Comparison of ENCODE assay signal across 17 cellular contexts in the genomic region with DNA sequence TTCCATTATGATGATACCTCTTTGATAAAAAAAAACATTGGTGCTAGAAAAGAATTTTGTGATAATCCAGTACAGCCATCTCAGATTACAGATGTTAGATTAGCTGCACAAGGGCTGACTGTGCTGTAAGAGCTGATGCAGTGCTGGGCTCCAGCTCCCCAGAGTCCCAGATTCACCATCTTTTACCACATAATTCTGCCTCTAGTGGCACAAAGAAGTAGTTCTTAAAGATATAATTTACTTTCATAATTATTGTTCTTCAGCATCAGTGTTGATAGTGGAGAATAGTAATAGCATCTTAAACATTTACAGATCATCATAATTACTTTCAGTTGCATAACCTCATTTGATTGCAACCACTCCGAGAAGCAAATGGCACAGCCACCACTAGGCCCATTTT.
A peak's percentile ranks its signal among the peaks of the same experiment; 100 is the strongest.
DNase-seq lines count a peak whose midpoint lies in the region; ATAC-seq, FAIRE-seq and TF ChIP-seq lines count a peak whose summit lies in the region.
"Had no signal": no experiment of that assay in that cellular context is flagged by ENCODE, and none has a peak within 500 bp of the region (broad histone marks: within the 10 kb centered on the region; RNA-seq: fewer than 3 reads in every experiment).

No MANE protein-coding gene starts in this region.

- H3K36me3 ChIP-seq in astrocyte (ENCODE audit: insufficient read depth, low read length) = no peaks in the 10 kb centered on the region
- no peaks in the 10 kb centered on the region for H3K36me3 ChIP-seq in gastroesophageal sphincter
- H3K36me3 ChIP-seq: esophagus squamous epithelium had no signal

- H3K27me3 Mint-ChIP-seq in astrocyte (ENCODE audit: low read depth, unreplicated experiment) (peaks cover 13% of the 10 kb centered on the region), nephron progenitor cell (ENCODE audit: low read depth, poor library complexity) (peaks cover 7% of the 10 kb centered on the region), HFFc6 (ENCODE audit: insufficient read depth) (no peaks in the 10 kb centered on the region)
- H3K27me3 Mint-ChIP-seq: activated CD4-positive, alpha-beta T cell treated with anti-CD3 and anti-CD28 coated beads for 36 hours; central memory CD8-positive, alpha-beta T cell had no signal

- H2AFZ ChIP-seq in astrocyte (ENCODE audit: low read depth, low read length) = no peak overlapping the region

- H3K36me3 Mint-ChIP-seq in astrocyte (ENCODE audit: low read depth, unreplicated experiment) (no peaks in the 10 kb centered on the region), nephron progenitor cell (ENCODE audit: low read depth) (no peaks in the 10 kb centered on the region), HFFc6 (ENCODE audit: low read depth) (no peaks in the 10 kb centered on the region)
- H3K36me3 Mint-ChIP-seq: natural killer cell had no signal

- no peak overlapping the region for H3K27ac ChIP-seq in astrocyte (ENCODE audit: low read depth, low read length)
- no peak overlapping the region for H3K27ac ChIP-seq in gastroesophageal sphincter
- H3K27ac ChIP-seq: esophagus squamous epithelium had no signal

- no peaks in the 10 kb centered on the region for H3K4me1 ChIP-seq in astrocyte (ENCODE audit: insufficient read depth, low read length)
- H3K4me1 ChIP-seq in gastroesophageal sphincter = no peaks in the 10 kb centered on the region
- H3K4me1 ChIP-seq: esophagus squamous epithelium had no signal

- H3K9ac ChIP-seq in astrocyte (ENCODE audit: low read length) = no peak overlapping the region

- peak; percentile 76 for ATAC-seq in HG03159 (IDR thresholded peaks at IDR 0.05; ENCODE audit: unreplicated experiment)
- ATAC-seq in gastroesophageal sphincter = no peak
- ATAC-seq: activated CD4-positive, alpha-beta T cell treated with anti-CD3 and anti-CD28 coated beads for 36 hours; natural killer cell had no signal

- H3K27me3 ChIP-seq in astrocyte (ENCODE audit: insufficient read depth, low read length) (peaks cover 2% of the 10 kb centered on the region), gastroesophageal sphincter (no peaks in the 10 kb centered on the region)
- H3K27me3 ChIP-seq: esophagus squamous epithelium had no signal

- H3K4me3 Mint-ChIP-seq in astrocyte (ENCODE audit: unreplicated experiment) = no peak overlapping the region
- H3K4me3 Mint-ChIP-seq in nephron progenitor cell = no peak overlapping the region
- H3K4me3 Mint-ChIP-seq in HFFc6 = no peak overlapping the region
- H3K4me3 Mint-ChIP-seq: activated CD4-positive, alpha-beta T cell treated with anti-CD3 and anti-CD28 coated beads for 36 hours; central memory CD8-positive, alpha-beta T cell; natural killer cell had no signal

- no peaks in the 10 kb centered on the region for H4K20me1 ChIP-seq in astrocyte (ENCODE audit: insufficient read depth, low read length)

- TF ChIP-seq POLR2A in gastroesophageal sphincter (IDR thresholded peaks at IDR 0.05) = no peak

- no peak for FAIRE-seq in astrocyte (lab: Jason Lieb, UNC)
- FAIRE-seq: H54, kidney had no signal

- no peak overlapping the region for H3K4me2 ChIP-seq in astrocyte (ENCODE audit: low read length)

- WGBS in gastroesophageal sphincter (ENCODE audit: low coverage in 1 of 2), 2 donors = 100% methylated on average over 1 of the region's 1 CpG

- TF ChIP-seq CTCF in astrocyte (IDR thresholded peaks at IDR 0.05; ENCODE audit: insufficient read depth, low read depth, low read length) (peak; percentile 8), nephron progenitor cell (IDR thresholded peaks at IDR 0.05) (peak; percentile 15), HFFc6 (IDR thresholded peaks at IDR 0.05) (no peak; the same call in 1 of the 2 replicates), gastroesophageal sphincter (IDR thresholded peaks at IDR 0.05) (no peak)

- no peak overlapping the region for H3K27ac Mint-ChIP-seq in astrocyte (ENCODE audit: unreplicated experiment)
- no peak overlapping the region for H3K27ac Mint-ChIP-seq in nephron progenitor cell
- no peak overlapping the region for H3K27ac Mint-ChIP-seq in HFFc6
- H3K27ac Mint-ChIP-seq: activated CD4-positive, alpha-beta T cell treated with anti-CD3 and anti-CD28 coated beads for 36 hours; activated T-helper 2 cell treated with anti-CD3 and anti-CD28 coated beads, Interferon-gamma antibody, Interleukin-2, Interleukin-4, amounts not matched to agents 10 μg/mL and 5 μg/mL and 100 μg/mL, durations not matched to agents 14 hours and 24 hours and 36 hours; natural killer cell had no signal

- H3K4me1 Mint-ChIP-seq in astrocyte (ENCODE audit: low read depth, unreplicated experiment) (no peaks in the 10 kb centered on the region), nephron progenitor cell (peaks cover 6% of the 10 kb centered on the region), HFFc6 (ENCODE audit: low read depth) (no peaks in the 10 kb centered on the region)
- H3K4me1 Mint-ChIP-seq: activated CD4-positive, alpha-beta T cell treated with anti-CD3 and anti-CD28 coated beads for 36 hours; central memory CD8-positive, alpha-beta T cell; natural killer cell had no signal

- peaks cover 3% of the 10 kb centered on the region for H3K9me3 Mint-ChIP-seq in astrocyte (ENCODE audit: unreplicated experiment)
- H3K9me3 Mint-ChIP-seq in nephron progenitor cell = no peaks in the 10 kb centered on the region
- peaks cover 21% of the 10 kb centered on the region for H3K9me3 Mint-ChIP-seq in HFFc6
- H3K9me3 Mint-ChIP-seq: activated T-helper 2 cell treated with anti-CD3 and anti-CD28 coated beads, Interferon-gamma antibody, Interleukin-2, Interleukin-4, amounts not matched to agents 10 μg/mL and 5 μg/mL and 100 μg/mL, durations not matched to agents 14 hours and 24 hours and 36 hours had no signal

- H3K4me3 ChIP-seq in astrocyte (ENCODE audit: insufficient read depth, low read depth, low read length) (no peak overlapping the region), gastroesophageal sphincter (no peak overlapping the region)
- H3K4me3 ChIP-seq: esophagus squamous epithelium had no signal

- no peak for TF ChIP-seq EP300 in gastroesophageal sphincter (IDR thresholded peaks at IDR 0.05)

- no peaks in the 10 kb centered on the region for H3K9me3 ChIP-seq in astrocyte (ENCODE audit: insufficient read depth, low read depth, low read length)
- H3K9me3 ChIP-seq in gastroesophageal sphincter = no peaks in the 10 kb centered on the region
- H3K9me3 ChIP-seq: esophagus squamous epithelium had no signal

- H3K79me2 ChIP-seq in astrocyte (ENCODE audit: insufficient read depth, low read length) = no peaks in the 10 kb centered on the region

- DNase-seq in GM03348 (ENCODE audit: low spot score) (peak; percentile 7), astrocyte (ENCODE audit: low read depth) (no peak), nephron progenitor cell (no peak), superior temporal gyrus (ENCODE audit: extremely low spot score) (no peak), 8988T (no peak), HFFc6 (no peak)
- DNase-seq: activated CD4-positive, alpha-beta T cell treated with anti-CD3 and anti-CD28 coated beads for 36 hours; esophagus squamous epithelium; KBM-7; kidney; natural killer cell; NCI-H2227 treated with DMSO at 0.1 percent for 48 hours had no signal

Comparison
In these comparisons a context has a peak if more than half of its experiments do, and no peak if none do; other contexts are left out.
1. CTCF ChIP-seq: peak in astrocyte (single experiment) and nephron progenitor cell (single experiment); none in HFFc6 (single experiment) and gastroesophageal sphincter (0 of 4).